ENCODE assay signal across 12 cellular contexts in the genomic region with DNA sequence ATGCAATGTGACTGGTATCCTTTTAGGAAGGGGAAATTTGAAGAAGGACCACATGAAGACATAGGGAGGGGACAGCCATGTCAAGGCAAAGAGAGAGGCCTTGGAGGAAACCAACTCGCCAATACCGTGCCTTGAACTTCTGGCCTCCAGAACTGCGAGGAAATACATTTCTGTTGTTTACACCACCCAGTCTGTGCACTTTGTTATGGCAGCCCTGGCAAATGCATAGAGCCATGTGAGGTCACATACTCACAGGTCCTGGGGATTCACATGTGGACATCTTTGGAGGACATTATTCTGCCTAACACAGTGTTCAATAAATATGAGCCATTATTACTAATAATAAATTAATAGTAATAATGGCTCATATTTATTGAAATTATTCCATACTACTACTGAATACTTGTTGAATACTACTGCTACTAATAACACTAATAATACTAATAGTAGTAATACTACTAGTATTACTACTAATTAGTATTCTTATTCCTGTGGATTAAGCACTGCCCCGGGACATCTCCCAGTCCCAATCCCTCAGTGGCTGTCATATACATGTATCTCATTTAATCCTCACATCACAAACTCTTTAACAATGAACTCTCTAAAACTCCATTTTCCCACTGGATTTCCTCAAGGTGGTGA. TPM values are rescaled to one million over a fixed set of nuclear protein-coding genes. Genes with fewer than 3 reads are reported as not detected.
A peak's percentile ranks its signal among the peaks of the same experiment; 100 is the strongest.
DNase-seq lines count a peak whose midpoint lies in the region; ATAC-seq, FAIRE-seq and TF ChIP-seq lines count a peak whose summit lies in the region.
"Had no signal": no experiment of that assay in that cellular context is flagged by ENCODE, and none has a peak within 500 bp of the region (broad histone marks: within the 10 kb centered on the region; RNA-seq: fewer than 3 reads in every experiment).

No MANE protein-coding gene starts in this region.

- no peak for TF ChIP-seq POLR2A in GM12891 (IDR thresholded peaks at IDR 0.05; ENCODE audit: low read depth, low read length)

- H3K36me3 Mint-ChIP-seq in central memory CD8-positive, alpha-beta T cell (ENCODE audit: insufficient read depth) = peaks cover 46% of the 10 kb centered on the region
- peaks cover 100% of the 10 kb centered on the region for H3K36me3 Mint-ChIP-seq in stimulated activated effector memory CD8-positive, alpha-beta T cell treated with anti-CD3 and anti-CD28 coated beads, Interleukin-12 subunit alpha, Interleukin-12 subunit beta, amount 100 ng/mL, for 72 hours

- no peaks in the 10 kb centered on the region for H3K9me3 Mint-ChIP-seq in central memory CD8-positive, alpha-beta T cell
- H3K9me3 Mint-ChIP-seq in stimulated activated effector memory CD8-positive, alpha-beta T cell treated with anti-CD3 and anti-CD28 coated beads, Interleukin-12 subunit alpha, Interleukin-12 subunit beta, amount 100 ng/mL, for 72 hours = no peaks in the 10 kb centered on the region
- H3K9me3 Mint-ChIP-seq: dendritic cell treated with granulocyte-macrophage colony-stimulating factor and Interleukin-4, amounts not matched to agents 40 ng/mL and 50 ng/mL, for 4 days had no signal

- no peak for ATAC-seq in central memory CD8-positive, alpha-beta T cell (replicated peaks; ENCODE audit: extremely low read depth, poor library complexity, severe bottlenecking)
- ATAC-seq in stimulated activated effector memory CD8-positive, alpha-beta T cell treated with anti-CD3 and anti-CD28 coated beads, Interleukin-12 subunit alpha, Interleukin-12 subunit beta, amount 100 ng/mL, for 72 hours = no peak
- ATAC-seq in GM18873 (IDR thresholded peaks at IDR 0.05; ENCODE audit: low FRiP score, unreplicated experiment) = no peak

- H3K4me3 Mint-ChIP-seq in central memory CD8-positive, alpha-beta T cell = peak overlapping the region; percentile 93
- H3K4me3 Mint-ChIP-seq in stimulated activated effector memory CD8-positive, alpha-beta T cell treated with anti-CD3 and anti-CD28 coated beads, Interleukin-12 subunit alpha, Interleukin-12 subunit beta, amount 100 ng/mL, for 72 hours = peak overlapping the region; percentile 87
- H3K4me3 Mint-ChIP-seq: dendritic cell treated with granulocyte-macrophage colony-stimulating factor and Interleukin-4, amounts not matched to agents 40 ng/mL and 50 ng/mL, for 4 days had no signal

- H3K4me1 Mint-ChIP-seq in central memory CD8-positive, alpha-beta T cell = peaks cover 76% of the 10 kb centered on the region
- H3K4me1 Mint-ChIP-seq in stimulated activated effector memory CD8-positive, alpha-beta T cell treated with anti-CD3 and anti-CD28 coated beads, Interleukin-12 subunit alpha, Interleukin-12 subunit beta, amount 100 ng/mL, for 72 hours = peaks cover 82% of the 10 kb centered on the region

- intact Hi-C loops in head of caudate nucleus (cut with DNase I) = no loop called here

- no peaks in the 10 kb centered on the region for H3K27me3 Mint-ChIP-seq in central memory CD8-positive, alpha-beta T cell
- H3K27me3 Mint-ChIP-seq: dendritic cell treated with granulocyte-macrophage colony-stimulating factor and Interleukin-4, amounts not matched to agents 40 ng/mL and 50 ng/mL, for 4 days had no signal

- H3K27ac Mint-ChIP-seq in central memory CD8-positive, alpha-beta T cell (ENCODE audit: low read depth) = peak overlapping the region; percentile 97
- H3K27ac Mint-ChIP-seq in stimulated activated effector memory CD8-positive, alpha-beta T cell treated with anti-CD3 and anti-CD28 coated beads, Interleukin-12 subunit alpha, Interleukin-12 subunit beta, amount 100 ng/mL, for 72 hours = peak overlapping the region; percentile 100

- DNase-seq in GM12891 (ENCODE audit: insufficient read length, low spot score) (no peak), OCI-M1 (lab: John Stamatoyannopoulos, UW) (peak; percentile 20), head of caudate nucleus (no peak), COLO668 (lab: John Stamatoyannopoulos, UW; ENCODE audit: unreplicated experiment) (no peak)
- DNase-seq in central memory CD8-positive, alpha-beta T cell (ENCODE audit: low spot score in 2 of 2) = no peak
- DNase-seq in stimulated activated effector memory CD8-positive, alpha-beta T cell treated with anti-CD3 and anti-CD28 coated beads, Interleukin-12 subunit alpha, Interleukin-12 subunit beta, amount 100 ng/mL, for 72 hours (ENCODE audit: low spot score in 2 of 2) = no peak
- DNase-seq: COR-L47, kidney glomerular epithelial cell, MM.1S, NCI-H2171 had no signal

- no peak for FAIRE-seq in GM12891 (lab: Jason Lieb, UNC)

TF ChIP-seq in GM12891, 5 proteins besides CTCF, POLR2A, EP300 and RAD21:
- 0 out of 2 replicates have a peak, but pooled peaks have one; percentile 32 for TF ChIP-seq POU2F2 (IDR thresholded peaks at IDR 0.05; ENCODE audit: low read depth, low read length)
- TF ChIP-seq TAF1 (IDR thresholded peaks at IDR 0.05; ENCODE audit: low read depth, low read length) = no peak
- TF ChIP-seq SPI1 (IDR thresholded peaks at IDR 0.05; ENCODE audit: low read depth, low read length) = no peak
- TF ChIP-seq POLR2AphosphoS5 (IDR thresholded peaks at IDR 0.05; ENCODE audit: low read depth, low read length) = no peak; the same call in 1 of the 2 replicates
- TF ChIP-seq PAX5 (IDR thresholded peaks at IDR 0.05; ENCODE audit: insufficient read depth, low read length, severe bottlenecking) = no peak

RNA-seq across cellular contexts. Expression of a gene that starts 8.5 kb away (rescaled TPM):
- polyA plus RNA-seq in GM12891 (2012; ENCODE audit: low read depth, missing spikeins) = 107 TPM

RNA-seq across cellular contexts. Expression of a gene that starts 41.1 kb away (rescaled TPM):
- 65.4 TPM for polyA plus RNA-seq in GM12891 (2012; ENCODE audit: low read depth, missing spikeins)
